ENCODE assay signal across 8 cellular contexts in genomic region chr3:149968216-149968615, GRCh38. TPM values are rescaled to one million over a fixed set of nuclear protein-coding genes. Genes with fewer than 3 reads are reported as not detected.
A peak's percentile ranks its signal among the peaks of the same experiment; 100 is the strongest.
DNase-seq lines count a peak whose midpoint lies in the region; FAIRE-seq and TF ChIP-seq lines count a peak whose summit lies in the region.

No MANE protein-coding gene starts in this region.

- no peak for TF ChIP-seq POLR2A in suprapubic skin (IDR thresholded peaks at IDR 0.05)

- peak overlapping the region; percentile 86 for H3K4me3 ChIP-seq in choroid plexus epithelial cell (ENCODE audit: low read depth, low read length)
- peak overlapping the region; percentile 85 for H3K4me3 ChIP-seq in neuron (ENCODE audit: low read length)
- no peak overlapping the region for H3K4me3 ChIP-seq in small intestine (ENCODE audit: low read depth in 1 of 2, low read length in 2 of 2)
- no peak overlapping the region for H3K4me3 ChIP-seq in suprapubic skin

- no peak overlapping the region for H2AFZ ChIP-seq in neuron (ENCODE audit: low read depth, low read length)

- WGBS in small intestine, 3 donors: 80 to 91% (median 89%) methylated on average over 8 of the region's 8 CpGs
- WGBS in suprapubic skin: 82% methylated on average over 8 of the region's 8 CpGs

- FAIRE-seq in small intestine (lab: Jason Lieb, UNC) (no peak), HTR-8/SVneo (lab: Jason Lieb, UNC) (no peak)

- peaks cover 42% of the 10 kb centered on the region for H3K36me3 ChIP-seq in neuron (ENCODE audit: insufficient read depth, low read length)
- H3K36me3 ChIP-seq in small intestine (ENCODE audit: control insufficient read depth in 2 of 2, insufficient read depth in 2 of 2, low read length in 2 of 2): peaks cover 0 to 1% of the 10 kb centered on the region in 2 donors
- no peaks in the 10 kb centered on the region for H3K36me3 ChIP-seq in suprapubic skin

- TF ChIP-seq CTCF in choroid plexus epithelial cell (conservative IDR thresholded peaks at IDR 0.05; ENCODE audit: low read depth, low read length): no peak
- no peak for TF ChIP-seq CTCF in suprapubic skin (IDR thresholded peaks at IDR 0.05)

- DNase-seq in EL (peak; percentile 45), NCI-H2081 (lab: John Stamatoyannopoulos, UW) (peak; percentile 41 to 65), choroid plexus epithelial cell (ENCODE audit: low read depth) (peak; percentile 30), small intestine (no peak), HTR-8/SVneo (ENCODE audit: insufficient read length, low spot score) (no peak), suprapubic skin (ENCODE audit: low spot score in 2 of 2) (no peak)
- DNase-seq in activated effector memory CD4-positive, alpha-beta T cell treated with anti-CD3 and anti-CD28 coated beads, Interleukin-2, amount 50 U/mL, for 16 hours: no peak

- H3K27me3 ChIP-seq in neuron (ENCODE audit: insufficient read depth, low read length) (no peaks in the 10 kb centered on the region), small intestine (ENCODE audit: control insufficient read depth in 2 of 2, insufficient read depth in 2 of 2, low read length in 2 of 2) (no peaks in the 10 kb centered on the region), suprapubic skin (peaks cover 5% of the 10 kb centered on the region)

- H3K4me1 ChIP-seq in neuron (ENCODE audit: insufficient read depth, low read length) (peaks cover 51% of the 10 kb centered on the region), small intestine (ENCODE audit: control insufficient read depth in 2 of 2, insufficient read depth in 1 of 2, low read depth in 1 of 2, low read length in 1 of 2) (no peaks in the 10 kb centered on the region), suprapubic skin (peaks cover 22% of the 10 kb centered on the region)

- no peaks in the 10 kb centered on the region for H3K9me3 ChIP-seq in neuron (ENCODE audit: low read length)
- H3K9me3 ChIP-seq in small intestine (ENCODE audit: control insufficient read depth, low read depth): no peaks in the 10 kb centered on the region
- no peaks in the 10 kb centered on the region for H3K9me3 ChIP-seq in suprapubic skin

- no peak for TF ChIP-seq EP300 in suprapubic skin (IDR thresholded peaks at IDR 0.05)

- H3K27ac ChIP-seq in small intestine (ENCODE audit: low read depth in 1 of 2, low read length in 1 of 2) (no peak overlapping the region), suprapubic skin (no peak overlapping the region)

RNA-seq across cellular contexts. Expression of gene PFN2, which starts 2.5 kb away (rescaled TPM):
- 10 to 100 TPM; 27.3 to 45.3 (median 37.3) TPM for polyA plus RNA-seq in small intestine
- 10 to 100 TPM in 2 of 4 donors, 1 to 10 TPM in 2; 6.5 to 19.9 (median 13.2) TPM for total RNA-seq in suprapubic skin

Comparison
In these comparisons a context has a peak if more than half of its experiments do, and no peak if none do; other contexts are left out.
1. DNase-seq: peak in EL (single experiment), NCI-H2081 (2 of 2) and choroid plexus epithelial cell (single experiment); none in small intestine (single experiment), HTR-8/SVneo (single experiment), suprapubic skin (0 of 2) and activated effector memory CD4-positive, alpha-beta T cell treated with anti-CD3 and anti-CD28 coated beads, Interleukin-2, amount 50 U/mL, for 16 hours (single experiment).
2. H3K4me3 ChIP-seq: peak in choroid plexus epithelial cell (single experiment) and neuron (single experiment); none in small intestine (0 of 2) and suprapubic skin (single experiment).